7 cellular contexts compared by ENCODE assay signal in the genomic region with DNA sequence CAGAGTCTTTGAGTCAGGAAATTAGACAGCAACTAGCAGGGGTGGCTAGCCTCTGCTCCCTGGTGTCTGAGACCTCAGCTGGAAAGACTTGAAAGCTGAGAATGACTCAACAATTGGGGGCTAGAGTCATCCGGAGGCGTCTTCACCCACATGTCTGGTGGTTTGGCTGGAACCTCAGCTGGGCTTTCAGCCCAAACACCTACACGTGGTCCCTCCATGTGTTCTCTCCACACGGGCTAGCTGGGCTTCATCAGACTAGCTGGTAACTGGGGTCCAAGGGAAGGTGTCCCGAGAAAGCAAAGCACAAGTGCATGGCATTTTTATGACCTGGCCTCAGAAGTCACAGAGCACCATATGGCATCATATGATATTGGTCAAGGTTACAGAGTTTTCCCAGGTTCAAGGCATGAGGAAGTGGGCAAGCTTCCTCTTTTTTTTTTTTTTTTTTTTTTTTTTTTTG. TPM values are rescaled to one million over a fixed set of nuclear protein-coding genes. Genes with fewer than 3 reads are reported as not detected.
A peak's percentile ranks its signal among the peaks of the same experiment; 100 is the strongest.
DNase-seq lines count a peak whose midpoint lies in the region; ATAC-seq and FAIRE-seq lines count a peak whose summit lies in the region.

No MANE protein-coding gene starts in this region.

- FAIRE-seq in RCC 7860 (lab: Jason Lieb, UNC) = peak; percentile 83

- DNase-seq in RCC 7860 (ENCODE audit: low spot score) (peak; percentile 92), brain pericyte (ENCODE audit: low read depth, low spot score) (peak; percentile 58), hippocampal formation (lab: John Stamatoyannopoulos, UW) (no peak), HT-29 (ENCODE audit: low spot score) (no peak)
- peak; percentile 24 for DNase-seq in stimulated activated CD4-positive, alpha-beta T cell treated with anti-CD3 and anti-CD28 coated beads, Interleukin-4, amount 100 ng/mL, for 1 hour

- ATAC-seq in GM18873 (IDR thresholded peaks at IDR 0.05; ENCODE audit: low FRiP score, unreplicated experiment) (peak; percentile 62), HG02884 (IDR thresholded peaks at IDR 0.05; ENCODE audit: unreplicated experiment) (peak; percentile 97)

RNA-seq across cellular contexts. Expression of gene ABHD2, which starts 19.9 kb away (rescaled TPM):
- 156 and 181 TPM in 2 replicates for total RNA-seq in HT-29 (2014; rRNA removed; shearing (Covaris generic))

Comparison
In these comparisons a context has a peak if more than half of its experiments do, and no peak if none do; other contexts are left out.
1. DNase-seq: peak in RCC 7860 (single experiment), brain pericyte (single experiment) and stimulated activated CD4-positive, alpha-beta T cell treated with anti-CD3 and anti-CD28 coated beads, Interleukin-4, amount 100 ng/mL, for 1 hour (single experiment); none in hippocampal formation (0 of 2) and HT-29 (single experiment).